In genomic region chr5:65029178-65029577, GRCh38 we compare ENCODE assay signal across 20 cellular contexts.
DNase-seq lines count a peak whose midpoint lies in the region; ATAC-seq and TF ChIP-seq lines count a peak whose summit lies in the region.
"Had no signal": no experiment of that assay in that cellular context is flagged by ENCODE, and none has a peak within 500 bp of the region (broad histone marks: within the 10 kb centered on the region; RNA-seq: fewer than 3 reads in every experiment).

No MANE protein-coding gene starts in this region.

- no peaks in the 10 kb centered on the region for H3K9me3 ChIP-seq in mucosa of descending colon

- no peak for TF ChIP-seq CTCF in fibroblast of pulmonary artery (IDR thresholded peaks at IDR 0.05; ENCODE audit: low read length, missing control alignments)
- no peak for TF ChIP-seq CTCF in mucosa of descending colon (IDR thresholded peaks at IDR 0.05)

- no peaks in the 10 kb centered on the region for H3K36me3 ChIP-seq in mucosa of descending colon (ENCODE audit: low read depth)
- H3K36me3 ChIP-seq: BLaER1 treated with 17β-estradiol and CSF1 and Interleukin-3, amounts not matched to agents 10 nM and 100 nM had no signal

- DNase-seq in EH (ENCODE audit: low read depth), result peak; percentile 37
- peak; percentile 76 for DNase-seq in NCI-H226
- DNase-seq in fibroblast of pulmonary artery (ENCODE audit: low read depth), result peak; percentile 60
- DNase-seq in renal cortical epithelial cell (ENCODE audit: low read depth), result peak; percentile 22
- no peak for DNase-seq in NCI-H146 (lab: John Stamatoyannopoulos, UW)
- no peak for DNase-seq in mucosa of descending colon
- no peak for DNase-seq in DMS114 treated with DMSO at 0.1 percent for 48 hours (lab: John Stamatoyannopoulos, UW; ENCODE audit: unreplicated experiment)
- DNase-seq in Ammon's horn (ENCODE audit: low spot score), result no peak
- DNase-seq: 8988T; Calu3; CD8-positive, alpha-beta T cell; DMS53; DND-41; GF-D8; GOT3; H7; HFFc6 had no signal

- intact Hi-C loops in mucosa of descending colon (cut with DNase I, micrococcal nuclease), result no loop called here

- no peak for ATAC-seq in mucosa of descending colon
- ATAC-seq: CD8-positive, alpha-beta T cell; HCT116; K562 had no signal

- no peaks in the 10 kb centered on the region for H3K4me1 ChIP-seq in mucosa of descending colon (ENCODE audit: low read depth)

- H3K4me3 ChIP-seq in fibroblast of pulmonary artery (replicated peaks; ENCODE audit: low read depth, low read length) (no peak overlapping the region), mucosa of descending colon (no peak overlapping the region)
- H3K4me3 ChIP-seq: BLaER1 treated with 17β-estradiol and CSF1 and Interleukin-3, amounts not matched to agents 10 nM and 100 nM; K562 had no signal

Comparison
In these comparisons a context has a peak if more than half of its experiments do, and no peak if none do; other contexts are left out.
1. DNase-seq: peak in EH (single experiment), NCI-H226 (single experiment), fibroblast of pulmonary artery (single experiment) and renal cortical epithelial cell (single experiment); none in NCI-H146 (single experiment), mucosa of descending colon (0 of 3), DMS114 treated with DMSO at 0.1 percent for 48 hours (single experiment) and Ammon's horn (single experiment).